9 cellular contexts compared by ENCODE assay signal in genomic region chr12:52191841-52192791, GRCh38. TPM values are rescaled to one million over a fixed set of nuclear protein-coding genes. Genes with fewer than 3 reads are reported as not detected.
A peak's percentile ranks its signal among the peaks of the same experiment; 100 is the strongest.
DNase-seq lines count a peak whose midpoint lies in the region; ATAC-seq, FAIRE-seq and TF ChIP-seq lines count a peak whose summit lies in the region.
"Had no signal": no experiment of that assay in that cellular context is flagged by ENCODE, and none has a peak within 500 bp of the region (broad histone marks: within the 10 kb centered on the region; RNA-seq: fewer than 3 reads in every experiment).

Gene KRT80, minus strand, starts transcription at chr12:52192014. Its CDS starts 112 bp downstream, at chr12:52191902.

- H3K27me3 ChIP-seq in bronchial epithelial cell (ENCODE audit: control insufficient read depth, insufficient read depth, low read length) (no peaks in the 10 kb centered on the region), left lung (no peaks in the 10 kb centered on the region)

- H3K4me3 ChIP-seq in bronchial epithelial cell (ENCODE audit: low read depth, low read length) (peak within 1 kb of the TSS; percentile 33), left lung (peak within 1 kb of the TSS in 1 of 2 donors; percentile 28)

- H3K36me3 Mint-ChIP-seq in activated T-cell treated with anti-CD3 and anti-CD28 coated beads, Interleukin-2, amount 50 U/mL, for 4 hours (ENCODE audit: insufficient read depth), result no peaks in the 10 kb centered on the region
- H3K36me3 Mint-ChIP-seq in T-helper 17 cell (ENCODE audit: low read depth), result no peaks in the 10 kb centered on the region

- peak; percentile 7 for DNase-seq in activated T-cell treated with anti-CD3 and anti-CD28 coated beads for 24 hours (ENCODE audit: low read depth)
- no peak for DNase-seq in activated T-cell treated with anti-CD3 and anti-CD28 coated beads, Interleukin-2, amount 50 U/mL, for 4 hours
- DNase-seq in NCI-H774 (lab: John Stamatoyannopoulos, UW), result peak; percentile 85
- peak; percentile 97 for DNase-seq in bronchial epithelial cell (ENCODE audit: low read depth)
- peak; percentile 91 to 92 for DNase-seq in left lung
- peak; percentile 98 for DNase-seq in stromal cell of bone marrow (ENCODE audit: low read depth)
- no peak for DNase-seq in T-helper 17 cell
- DNase-seq: DND-41 had no signal

- peaks cover 10% of the 10 kb centered on the region for H3K27me3 Mint-ChIP-seq in activated T-cell treated with anti-CD3 and anti-CD28 coated beads, Interleukin-2, amount 50 U/mL, for 4 hours (ENCODE audit: low read depth)
- peaks cover 40% of the 10 kb centered on the region for H3K27me3 Mint-ChIP-seq in T-helper 17 cell

- peaks cover 6% of the 10 kb centered on the region for H3K4me1 Mint-ChIP-seq in activated T-cell treated with anti-CD3 and anti-CD28 coated beads, Interleukin-2, amount 50 U/mL, for 4 hours (ENCODE audit: low read depth)
- peaks cover 10% of the 10 kb centered on the region for H3K4me1 Mint-ChIP-seq in T-helper 17 cell

- H3K36me3 ChIP-seq in bronchial epithelial cell (ENCODE audit: control insufficient read depth, insufficient read depth, low read length) (no peaks in the 10 kb centered on the region), left lung (no peaks in the 10 kb centered on the region)

- H3K4me3 Mint-ChIP-seq in activated T-cell treated with anti-CD3 and anti-CD28 coated beads, Interleukin-2, amount 50 U/mL, for 4 hours, result no peak within 1 kb of the TSS
- H3K4me3 Mint-ChIP-seq in T-helper 17 cell, result no peak within 1 kb of the TSS

- TF ChIP-seq CTCF in bronchial epithelial cell (IDR thresholded peaks at IDR 0.05; ENCODE audit: insufficient read depth, low read length, severe bottlenecking) (no peak), left lung (IDR thresholded peaks at IDR 0.05) (no peak)

- H3K9me3 ChIP-seq in left lung, result no peaks in the 10 kb centered on the region
- H3K9me3 ChIP-seq in T-helper 17 cell (ENCODE audit: control insufficient read depth, low read length, poor library complexity, severe bottlenecking), result no peaks in the 10 kb centered on the region

- peaks cover 19 to 85% of the 10 kb centered on the region in 2 donors for H3K4me1 ChIP-seq in left lung

- H3K27ac ChIP-seq in left lung, result peak within 1 kb of the TSS; percentile 61 to 73

- ATAC-seq in activated T-cell treated with anti-CD3 and anti-CD28 coated beads, Interleukin-2, amount 50 U/mL, for 4 hours, result no peak
- peak; percentile 82 for ATAC-seq in left lung
- ATAC-seq in HG03432 (IDR thresholded peaks at IDR 0.05; ENCODE audit: unreplicated experiment), result no peak
- ATAC-seq in T-helper 17 cell, result no peak

- intact Hi-C loops in left lung (cut with DNase I), result no loop called here

- no peaks in the 10 kb centered on the region for H3K9me3 Mint-ChIP-seq in activated T-cell treated with anti-CD3 and anti-CD28 coated beads, Interleukin-2, amount 50 U/mL, for 4 hours

- FAIRE-seq in bronchial epithelial cell (lab: Jason Lieb, UNC), result peak; percentile 98

- H3K27ac Mint-ChIP-seq in T-helper 17 cell, result no peak within 1 kb of the TSS

RNA-seq across cellular contexts. Expression of gene KRT80, which starts in this region (rescaled TPM):
- under 1 TPM in 2 of 3 donors, not detected in 1; 0.05 to 0.08 TPM for total RNA-seq in activated T-cell treated with anti-CD3 and anti-CD28 coated beads, Interleukin-2, amount 50 U/mL, for 4 hours
- total RNA-seq in bronchial epithelial cell (14.7 and 66.4 TPM in 2 replicates), left lung (10 to 100 TPM; 27.6 to 30.1 TPM), T-helper 17 cell (not detected)

Comparison
In these comparisons a context has a peak if more than half of its experiments do, and no peak if none do; other contexts are left out.
1. RNA of gene KRT80 (total RNA-seq): 27.6 to 30.1 TPM in left lung and 14.7 to 66.4 TPM in bronchial epithelial cell; 0.05 to 0.08 TPM in activated T-cell treated with anti-CD3 and anti-CD28 coated beads, Interleukin-2, amount 50 U/mL, for 4 hours and not detected in T-helper 17 cell; every median in the first group is over 10 times any median in the second.
2. DNase-seq: peak in activated T-cell treated with anti-CD3 and anti-CD28 coated beads for 24 hours (single experiment), NCI-H774 (single experiment), bronchial epithelial cell (single experiment), left lung (2 of 2) and stromal cell of bone marrow (single experiment); none in activated T-cell treated with anti-CD3 and anti-CD28 coated beads, Interleukin-2, amount 50 U/mL, for 4 hours (single experiment) and T-helper 17 cell (0 of 3).